Comparison of ENCODE assay signal across 1 cellular context in genomic region chr1:198935371-198935921, GRCh38.
TF ChIP-seq lines count a peak whose summit lies in the region.

No MANE protein-coding gene starts in this region.

TF ChIP-seq in GM12878, 131 proteins besides CTCF, POLR2A, EP300 and RAD21 (continued from another document):
- TF ChIP-seq E2F4 (IDR thresholded peaks at IDR 0.05; ENCODE audit: low read depth, low read length) = no peak
- no peak for TF ChIP-seq NRF1 (conservative IDR thresholded peaks at IDR 0.05; ENCODE audit: low read depth, low read length)
- TF ChIP-seq TCF7 (IDR thresholded peaks at IDR 0.05; ENCODE audit: borderline replicate concordance) = no peak
- peak; percentile 25; the same call in 1 of the 2 replicates for TF ChIP-seq TARDBP (IDR thresholded peaks at IDR 0.05; ENCODE audit: borderline replicate concordance)
- TF ChIP-seq ZBED1 (IDR thresholded peaks at IDR 0.05; ENCODE audit: borderline replicate concordance) = 0 out of 2 replicates have a peak, but pooled peaks have one; percentile 40
- no peak for TF ChIP-seq ZZZ3 (IDR thresholded peaks at IDR 0.05; ENCODE audit: control insufficient read depth, insufficient read length, low read depth)
- TF ChIP-seq ZSCAN29 (IDR thresholded peaks at IDR 0.05) = no peak
TF ChIP-seq in GM12878: peak in this region for 31.
